In the genomic region with DNA sequence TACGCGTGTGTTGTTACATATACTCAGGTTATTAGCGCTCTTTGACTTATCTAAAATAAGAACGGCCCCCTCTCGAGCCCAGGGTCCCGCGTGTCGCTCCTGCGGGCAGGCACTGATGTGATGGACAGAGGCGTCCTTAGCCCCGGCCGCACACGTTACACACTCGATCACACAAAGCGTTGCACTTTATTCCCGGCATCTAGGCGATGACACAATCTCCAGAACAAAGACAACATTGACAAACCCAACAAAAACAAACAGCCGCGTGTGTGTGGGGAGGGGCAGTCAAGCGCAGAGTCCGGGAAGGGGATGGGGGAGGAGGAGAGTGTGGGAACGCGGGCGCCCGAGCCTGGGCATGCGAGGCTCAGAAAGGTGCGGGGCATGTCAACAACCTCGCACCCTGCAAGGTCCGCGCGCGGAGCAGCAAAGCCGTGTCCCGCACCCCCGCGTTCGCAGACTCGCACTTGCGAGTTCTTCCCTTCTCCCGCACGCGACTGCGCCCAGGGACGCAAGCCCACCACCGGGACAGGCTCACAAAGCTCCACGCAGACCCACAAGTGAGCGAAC, we compare ENCODE assay signal across 1 cellular context.
TF ChIP-seq lines count a peak whose summit lies in the region.

No MANE protein-coding gene starts in this region.

TF ChIP-seq in liver, 16 proteins besides CTCF, POLR2A, EP300 and RAD21 (continued from another document):
- TF ChIP-seq, protein P1, sequence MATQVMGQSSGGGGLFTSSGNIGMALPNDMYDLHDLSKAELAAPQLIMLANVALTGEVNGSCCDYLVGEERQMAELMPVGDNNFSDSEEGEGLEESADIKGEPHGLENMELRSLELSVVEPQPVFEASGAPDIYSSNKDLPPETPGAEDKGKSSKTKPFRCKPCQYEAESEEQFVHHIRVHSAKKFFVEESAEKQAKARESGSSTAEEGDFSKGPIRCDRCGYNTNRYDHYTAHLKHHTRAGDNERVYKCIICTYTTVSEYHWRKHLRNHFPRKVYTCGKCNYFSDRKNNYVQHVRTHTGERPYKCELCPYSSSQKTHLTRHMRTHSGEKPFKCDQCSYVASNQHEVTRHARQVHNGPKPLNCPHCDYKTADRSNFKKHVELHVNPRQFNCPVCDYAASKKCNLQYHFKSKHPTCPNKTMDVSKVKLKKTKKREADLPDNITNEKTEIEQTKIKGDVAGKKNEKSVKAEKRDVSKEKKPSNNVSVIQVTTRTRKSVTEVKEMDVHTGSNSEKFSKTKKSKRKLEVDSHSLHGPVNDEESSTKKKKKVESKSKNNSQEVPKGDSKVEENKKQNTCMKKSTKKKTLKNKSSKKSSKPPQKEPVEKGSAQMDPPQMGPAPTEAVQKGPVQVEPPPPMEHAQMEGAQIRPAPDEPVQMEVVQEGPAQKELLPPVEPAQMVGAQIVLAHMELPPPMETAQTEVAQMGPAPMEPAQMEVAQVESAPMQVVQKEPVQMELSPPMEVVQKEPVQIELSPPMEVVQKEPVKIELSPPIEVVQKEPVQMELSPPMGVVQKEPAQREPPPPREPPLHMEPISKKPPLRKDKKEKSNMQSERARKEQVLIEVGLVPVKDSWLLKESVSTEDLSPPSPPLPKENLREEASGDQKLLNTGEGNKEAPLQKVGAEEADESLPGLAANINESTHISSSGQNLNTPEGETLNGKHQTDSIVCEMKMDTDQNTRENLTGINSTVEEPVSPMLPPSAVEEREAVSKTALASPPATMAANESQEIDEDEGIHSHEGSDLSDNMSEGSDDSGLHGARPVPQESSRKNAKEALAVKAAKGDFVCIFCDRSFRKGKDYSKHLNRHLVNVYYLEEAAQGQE (IDR thresholded peaks at IDR 0.05) = peak; percentile 41
- peak; percentile 45 to 56 for TF ChIP-seq EGR1 (IDR thresholded peaks at IDR 0.05; ENCODE audit: low read depth in 2 of 2)
- peak; percentile 70 for TF ChIP-seq HNF4G (IDR thresholded peaks at IDR 0.05)
- TF ChIP-seq MAX (IDR thresholded peaks at IDR 0.05) = peak; percentile 75
- peak; percentile 95 for TF ChIP-seq TAF1 (conservative IDR thresholded peaks at IDR 0.05)
- TF ChIP-seq GABPA (IDR thresholded peaks at IDR 0.05 in 1 of 2, conservative IDR thresholded peaks at IDR 0.05 in 1 of 2) = no peak
- TF ChIP-seq RXRA (IDR thresholded peaks at IDR 0.05) = peak; percentile 89 to 94
- TF ChIP-seq, protein P2, sequence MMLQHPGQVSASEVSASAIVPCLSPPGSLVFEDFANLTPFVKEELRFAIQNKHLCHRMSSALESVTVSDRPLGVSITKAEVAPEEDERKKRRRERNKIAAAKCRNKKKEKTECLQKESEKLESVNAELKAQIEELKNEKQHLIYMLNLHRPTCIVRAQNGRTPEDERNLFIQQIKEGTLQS (IDR thresholded peaks at IDR 0.05) = peak; percentile 77
- TF ChIP-seq FOXA2 (IDR thresholded peaks at IDR 0.05) = peak; percentile 90
